In the genomic region with DNA sequence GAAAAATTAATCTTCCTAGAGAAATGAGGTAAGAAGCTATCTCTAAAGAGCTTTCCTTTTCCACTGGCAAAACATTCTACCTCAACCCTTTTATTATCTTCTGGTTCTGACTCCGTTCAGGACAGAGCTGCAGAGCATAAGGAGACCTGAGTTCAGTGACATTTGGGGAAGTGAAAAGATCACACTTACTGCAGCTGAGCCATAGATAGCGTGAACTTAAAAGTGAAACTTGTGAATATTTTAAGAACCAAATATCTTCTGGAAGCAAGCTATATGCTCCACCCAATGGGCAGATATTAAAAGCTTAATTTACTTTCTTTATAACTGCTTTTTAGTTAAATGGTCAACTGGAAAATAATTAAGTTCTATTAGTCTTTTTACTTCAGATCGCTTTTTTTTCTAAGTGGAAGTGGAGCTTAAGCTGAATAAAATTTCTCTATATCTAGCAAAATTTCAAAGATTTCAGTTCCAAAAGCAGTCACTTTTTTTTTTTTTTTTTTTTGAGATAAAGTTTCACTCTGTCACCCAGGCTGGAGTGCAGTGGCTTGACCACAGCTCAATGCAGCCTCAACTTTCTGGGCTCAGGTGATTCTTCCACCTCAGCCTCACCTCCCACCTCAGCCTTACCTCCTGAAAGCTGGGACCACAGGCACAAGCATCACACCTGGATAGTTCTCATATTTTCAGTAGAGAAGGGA, we compare ENCODE assay signal across 1 cellular context.
TF ChIP-seq lines count a peak whose summit lies in the region.

No MANE protein-coding gene starts in this region.

TF ChIP-seq in IMR-90, 13 proteins besides CTCF, POLR2A, EP300 and RAD21 (continued from another document):
- TF ChIP-seq, protein P1, sequence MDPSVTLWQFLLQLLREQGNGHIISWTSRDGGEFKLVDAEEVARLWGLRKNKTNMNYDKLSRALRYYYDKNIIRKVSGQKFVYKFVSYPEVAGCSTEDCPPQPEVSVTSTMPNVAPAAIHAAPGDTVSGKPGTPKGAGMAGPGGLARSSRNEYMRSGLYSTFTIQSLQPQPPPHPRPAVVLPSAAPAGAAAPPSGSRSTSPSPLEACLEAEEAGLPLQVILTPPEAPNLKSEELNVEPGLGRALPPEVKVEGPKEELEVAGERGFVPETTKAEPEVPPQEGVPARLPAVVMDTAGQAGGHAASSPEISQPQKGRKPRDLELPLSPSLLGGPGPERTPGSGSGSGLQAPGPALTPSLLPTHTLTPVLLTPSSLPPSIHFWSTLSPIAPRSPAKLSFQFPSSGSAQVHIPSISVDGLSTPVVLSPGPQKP (IDR thresholded peaks at IDR 0.05; ENCODE audit: borderline replicate concordance, low read depth, low read length), result no peak
- TF ChIP-seq RCOR1 (IDR thresholded peaks at IDR 0.05; ENCODE audit: insufficient replicate concordance, low read length) (no peak), RFX5 (IDR thresholded peaks at IDR 0.05; ENCODE audit: low read depth, low read length) (no peak)
